8 cellular contexts compared by ENCODE assay signal in genomic region chr21:39445339-39446269, GRCh38. TPM values are rescaled to one million over a fixed set of nuclear protein-coding genes. Genes with fewer than 3 reads are reported as not detected.
DNase-seq lines count a peak whose midpoint lies in the region; ATAC-seq and TF ChIP-seq lines count a peak whose summit lies in the region.

TSS of gene LCA5L (minus strand) at chr21:39445778. CDS start at chr21:39428493, 17,285 bp downstream.

- CTCF ChIA-PET in Calu3 (lab: Charles Lee) = no interaction called here

- 0 to 1% methylated on average over 20 to 82 of the region's 82 CpGs for WGBS in endodermal cell (ENCODE audit: insufficient coverage in 1 of 2, insufficient read length in 1 of 2), 2 experiments

- H3K9ac ChIP-seq in endodermal cell (ENCODE audit: extremely low read depth, low read length, poor library complexity, severe bottlenecking) = peak within 1 kb of the TSS; percentile 93

- H3K27ac Mint-ChIP-seq in Calu3 (ENCODE audit: unreplicated experiment) = peak within 1 kb of the TSS; percentile 87
- peak within 1 kb of the TSS; percentile 94 for H3K27ac Mint-ChIP-seq in endodermal cell

- H3K36me3 ChIP-seq in endodermal cell (ENCODE audit: control insufficient read depth, insufficient read depth, low read length) = no peaks in the 10 kb centered on the region

- H3K4me3 Mint-ChIP-seq in Calu3 (ENCODE audit: low read depth, unreplicated experiment) (peak within 1 kb of the TSS; percentile 82), endodermal cell (peak within 1 kb of the TSS; percentile 78)

- intact Hi-C loops in Calu3 (cut with micrococcal nuclease; ENCODE audit: unreplicated experiment) = no loop called here

- TF ChIP-seq CTCF in Calu3 (IDR thresholded peaks at IDR 0.05; ENCODE audit: unreplicated experiment) = no peak
- no peak for TF ChIP-seq CTCF in endodermal cell (conservative IDR thresholded peaks at IDR 0.05)

- peak; percentile 89 for DNase-seq in Calu3
- peak; percentile 87 for DNase-seq in HT1080 (ENCODE audit: low read depth)
- peak; percentile 89 for DNase-seq in NOMO-1 treated with DMSO at 0.1 percent for 48 hours (lab: John Stamatoyannopoulos, UW; ENCODE audit: unreplicated experiment)
- peak; percentile 45 for DNase-seq in activated CD8-positive, alpha-beta memory T cell treated with anti-CD3 and anti-CD28 coated beads, Interleukin-2, amount 50 U/mL, for 1 hour (ENCODE audit: extremely low read depth)
- DNase-seq in endodermal cell = peak; percentile 97
- DNase-seq in midbrain (lab: John Stamatoyannopoulos, UW) = peak; percentile 91
- peak; percentile 86 to 90 for DNase-seq in stimulated activated CD8-positive, alpha-beta memory T cell treated with anti-CD3 and anti-CD28 coated beads, Interleukin-15, amount 100 ng/mL, for 48 hours (ENCODE audit: low read depth in 2 of 2)

- H3K36me3 Mint-ChIP-seq in Calu3 (ENCODE audit: insufficient read depth, unreplicated experiment) (peaks cover 19% of the 10 kb centered on the region), endodermal cell (ENCODE audit: low read depth) (peaks cover 8% of the 10 kb centered on the region)

- H3K4me1 Mint-ChIP-seq in Calu3 (ENCODE audit: low read depth, unreplicated experiment) (peaks cover 9% of the 10 kb centered on the region), endodermal cell (peaks cover 41% of the 10 kb centered on the region)

- peak; percentile 82 for ATAC-seq in GM21367 (IDR thresholded peaks at IDR 0.05; ENCODE audit: unreplicated experiment)

- H3K27ac ChIP-seq in endodermal cell (ENCODE audit: low read depth, low read length) = peak within 1 kb of the TSS; percentile 77

- H3K9me3 Mint-ChIP-seq in Calu3 (ENCODE audit: low read depth, unreplicated experiment) = no peaks in the 10 kb centered on the region
- H3K9me3 Mint-ChIP-seq in endodermal cell = no peaks in the 10 kb centered on the region

- H3K4me3 ChIP-seq in endodermal cell (ENCODE audit: low read length) = peak within 1 kb of the TSS; percentile 94

- H3K9me3 ChIP-seq in endodermal cell (ENCODE audit: control insufficient read depth, low read length) = peaks cover 11% of the 10 kb centered on the region

- BruUV-seq in Calu3 (replicated peaks; lab: Mats Ljungman, UMichigan) = TSS peak; percentile 86

- H3K4me1 ChIP-seq in endodermal cell (ENCODE audit: control insufficient read depth, insufficient read depth, low read length) = peaks cover 4% of the 10 kb centered on the region

- H3K27me3 ChIP-seq in endodermal cell (ENCODE audit: control insufficient read depth, insufficient read depth, low read length, poor library complexity, severe bottlenecking) = no peaks in the 10 kb centered on the region

- H3K27me3 Mint-ChIP-seq in Calu3 (ENCODE audit: unreplicated experiment) = no peaks in the 10 kb centered on the region
- H3K27me3 Mint-ChIP-seq in endodermal cell (ENCODE audit: insufficient read depth) = peaks cover 2% of the 10 kb centered on the region

RNA-seq across cellular contexts. Expression of gene LCA5L, which starts in this region (rescaled TPM):
- total RNA-seq in Calu3 (2022) = 1.7 and 2.0 TPM in 2 replicates
- total RNA-seq in HT1080 (2014; rRNA removed; shearing (Covaris generic)) = 0.03 and 0.20 TPM in 2 replicates
- polyA plus RNA-seq in HT1080 (2015; cell fraction: cytosol; rRNA removed) = 0.38 and 0.79 TPM in 2 replicates
- polyA plus RNA-seq in HT1080 (2015; cell fraction: nucleus; rRNA removed) = 0.14 and 0.90 TPM in 2 replicates
- 1 to 10 TPM; 2.4 to 3.6 TPM for total RNA-seq in endodermal cell
- 1.5 TPM for polyA plus RNA-seq in endodermal cell (2013, experiment 1 of 2)
- polyA plus RNA-seq in endodermal cell (2013, experiment 2 of 2) = 1.7 TPM

Comparison
In these comparisons a context has a peak if more than half of its experiments do, and no peak if none do; other contexts are left out.
1. Peak in every context shown above with its lines: DNase-seq, ATAC-seq, H3K4me3 ChIP-seq and H3K27ac ChIP-seq.
2. Peak in DNase-seq in HT1080; RNA of the gene not detected or under 1 TPM.
3. DNase-seq: peak in every context shown above with its lines; median percentile 97 in endodermal cell; 91 in midbrain; 89 in Calu3; 89 in NOMO-1 treated with DMSO at 0.1 percent for 48 hours; 88 in stimulated activated CD8-positive, alpha-beta memory T cell treated with anti-CD3 and anti-CD28 coated beads, Interleukin-15, amount 100 ng/mL, for 48 hours; 87 in HT1080; 45 in activated CD8-positive, alpha-beta memory T cell treated with anti-CD3 and anti-CD28 coated beads, Interleukin-2, amount 50 U/mL, for 1 hour.